Comparison of ENCODE assay signal across 8 cellular contexts in the genomic region with DNA sequence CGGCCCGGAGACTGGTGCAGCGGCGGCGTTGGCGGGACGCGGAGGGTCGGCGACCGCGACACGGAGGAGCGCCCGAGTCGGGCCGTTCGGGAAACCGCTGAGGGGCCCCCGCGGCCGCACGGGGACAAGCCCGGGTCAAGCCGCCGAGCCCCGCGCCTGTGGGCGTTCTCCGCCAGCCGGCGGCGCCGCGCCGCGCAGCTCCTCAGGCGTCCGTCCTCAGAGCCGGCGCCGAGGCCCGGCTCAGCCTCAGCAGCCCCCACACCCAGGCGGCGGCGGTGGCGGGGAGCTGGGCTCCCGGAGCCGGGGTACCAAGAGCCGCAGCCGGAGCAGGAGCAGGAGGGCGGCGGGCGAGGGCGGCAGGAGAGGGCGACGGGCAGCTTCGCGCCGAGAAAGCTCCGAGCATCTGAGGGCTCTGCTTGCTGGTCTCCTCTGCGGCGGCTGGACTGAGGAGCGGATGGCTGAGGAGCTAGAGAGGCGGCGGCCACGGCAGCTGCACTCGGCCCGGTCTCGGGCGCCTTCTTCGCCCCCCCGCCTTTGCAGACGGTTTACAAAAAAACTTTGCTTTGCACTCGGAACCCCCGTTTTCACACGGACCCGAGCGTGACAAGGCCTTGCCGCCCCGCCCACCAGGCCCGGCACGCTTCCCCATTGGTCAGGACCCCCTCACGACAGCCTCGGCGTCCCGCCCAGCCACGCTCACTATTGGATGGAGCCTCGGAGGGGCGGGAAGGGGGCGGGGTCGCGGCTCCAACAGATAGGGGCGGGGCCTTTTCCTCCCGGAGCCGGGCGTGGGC. TPM values are rescaled to one million over a fixed set of nuclear protein-coding genes. Genes with fewer than 3 reads are reported as not detected.
DNase-seq lines count a peak whose midpoint lies in the region; ATAC-seq, FAIRE-seq and TF ChIP-seq lines count a peak whose summit lies in the region.

A gene with protein sequence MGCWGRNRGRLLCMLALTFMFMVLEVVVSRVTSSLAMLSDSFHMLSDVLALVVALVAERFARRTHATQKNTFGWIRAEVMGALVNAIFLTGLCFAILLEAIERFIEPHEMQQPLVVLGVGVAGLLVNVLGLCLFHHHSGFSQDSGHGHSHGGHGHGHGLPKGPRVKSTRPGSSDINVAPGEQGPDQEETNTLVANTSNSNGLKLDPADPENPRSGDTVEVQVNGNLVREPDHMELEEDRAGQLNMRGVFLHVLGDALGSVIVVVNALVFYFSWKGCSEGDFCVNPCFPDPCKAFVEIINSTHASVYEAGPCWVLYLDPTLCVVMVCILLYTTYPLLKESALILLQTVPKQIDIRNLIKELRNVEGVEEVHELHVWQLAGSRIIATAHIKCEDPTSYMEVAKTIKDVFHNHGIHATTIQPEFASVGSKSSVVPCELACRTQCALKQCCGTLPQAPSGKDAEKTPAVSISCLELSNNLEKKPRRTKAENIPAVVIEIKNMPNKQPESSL (minus strand): TSS at position 522 of the 794 bp plus-strand sequence. CDS start 549 bp downstream, outside the sequence.

- peaks cover 22 to 83% (median 63%) of the 10 kb centered on the region in 6 donors for H3K4me1 ChIP-seq in spleen

- no peaks in the 10 kb centered on the region for H3K9me3 Mint-ChIP-seq in immature natural killer cell

- peak; percentile 12 to 85 (median 36) for TF ChIP-seq POLR2A in spleen (IDR thresholded peaks at IDR 0.05)

- peak within 1 kb of the TSS; percentile 91 to 94 (median 93) for H3K4me3 Mint-ChIP-seq in immature natural killer cell

- DNase-seq in ACHN (peak; percentile 99), NCI-H2227 (lab: John Stamatoyannopoulos, UW; ENCODE audit: unreplicated experiment) (peak; percentile 99), WERI-Rb-1 (peak; percentile 100), bronchial epithelial cell (ENCODE audit: low read depth) (peak; percentile 90), immature natural killer cell (peak; percentile 99 to 100 (median 100)), spleen (peak; percentile 99)

- peaks cover 0 to 13% (median 3%) of the 10 kb centered on the region in 3 donors for H3K36me3 Mint-ChIP-seq in immature natural killer cell

- H3K27ac Mint-ChIP-seq in immature natural killer cell = peak within 1 kb of the TSS; percentile 84 to 94 (median 92)

- intact Hi-C loops in spleen (cut with DNase I; ENCODE audit: low total_unique reads) = loop anchor here (5.0 kb wide), 1 partner anchor 63 kb away; no protein-coding TSS in a partner anchor

- H3K27me3 ChIP-seq in WERI-Rb-1 (ENCODE audit: insufficient read depth, low read depth, severe bottlenecking) (no peaks in the 10 kb centered on the region), bronchial epithelial cell (ENCODE audit: control insufficient read depth, insufficient read depth, low read length) (no peaks in the 10 kb centered on the region), spleen (replicated peaks in 1 of 7) (no peaks in the 10 kb centered on the region)

- H3K4me3 ChIP-seq in WERI-Rb-1 (ENCODE audit: low read depth, low read length) (peak within 1 kb of the TSS; percentile 83), bronchial epithelial cell (ENCODE audit: low read depth, low read length) (peak within 1 kb of the TSS; percentile 65), spleen (peak within 1 kb of the TSS; percentile 72 to 99 (median 90))

- FAIRE-seq in bronchial epithelial cell (lab: Jason Lieb, UNC) = no peak

- no peak for TF ChIP-seq CTCF in WERI-Rb-1 (IDR thresholded peaks at IDR 0.05; ENCODE audit: low read depth, low read length)
- TF ChIP-seq CTCF in bronchial epithelial cell (IDR thresholded peaks at IDR 0.05; ENCODE audit: insufficient read depth, low read length, severe bottlenecking) = no peak
- peak in 3 of 11 experiments; percentile 9 to 36 (median 12) for TF ChIP-seq CTCF in spleen (IDR thresholded peaks at IDR 0.05 in 8 of 11, conservative IDR thresholded peaks at IDR 0.05 in 3 of 11)

- WGBS in spleen, 5 donors = 0 to 1% (median 0%) methylated on average over 39 to 97 of the region's 97 CpGs

- ATAC-seq in GM18873 (IDR thresholded peaks at IDR 0.05; ENCODE audit: low FRiP score, unreplicated experiment) = peak; percentile 86
- ATAC-seq in HG03139 (IDR thresholded peaks at IDR 0.05; ENCODE audit: unreplicated experiment) = peak; percentile 81

- peaks cover 19% of the 10 kb centered on the region for H3K36me3 ChIP-seq in WERI-Rb-1
- no peaks in the 10 kb centered on the region for H3K36me3 ChIP-seq in bronchial epithelial cell (ENCODE audit: control insufficient read depth, insufficient read depth, low read length)
- H3K36me3 ChIP-seq in spleen = peaks cover 0 to 23% (median 9%) of the 10 kb centered on the region in 6 donors

- H3K27ac ChIP-seq in WERI-Rb-1 (peak within 1 kb of the TSS; percentile 84), spleen (peak within 1 kb of the TSS; percentile 96 to 99 (median 98))

- in situ Hi-C loops in ACHN (cut with HindIII; ENCODE audit: low pct_ligation_motif_present, low pct_unique_long_range_greater_than_20kb, low sequenced_read_pairs) = no loop called here

- H3K4me1 Mint-ChIP-seq in immature natural killer cell = peaks cover 61 to 78% of the 10 kb centered on the region in 2 donors

- peaks cover 5 to 9% (median 7%) of the 10 kb centered on the region in 3 donors for H3K27me3 Mint-ChIP-seq in immature natural killer cell (ENCODE audit: low read depth in 3 of 3)

- H3K9me3 ChIP-seq in WERI-Rb-1 (ENCODE audit: severe bottlenecking) = no peaks in the 10 kb centered on the region
- H3K9me3 ChIP-seq in spleen = no peaks in the 10 kb centered on the region

RNA-seq across cellular contexts. Expression of the gene that starts here (rescaled TPM):
- total RNA-seq in bronchial epithelial cell = 29.0 and 36.4 TPM in 2 replicates
- polyA plus RNA-seq in immature natural killer cell = 1 to 10 TPM in 2 of 3 donors, under 1 TPM in 1; 0.67 to 3.6 (median 2.2) TPM
- 10 to 100 TPM; 28.0 to 38.5 (median 32.8) TPM for total RNA-seq in spleen
- 1 to 10 TPM; 3.0 to 5.8 (median 3.3) TPM for polyA plus RNA-seq in spleen

Comparison
In these comparisons a context has a peak if more than half of its experiments do, and no peak if none do; other contexts are left out.
1. Peak in every context shown above with its lines: DNase-seq, ATAC-seq, H3K4me3 ChIP-seq and H3K27ac ChIP-seq.